In the genomic region with DNA sequence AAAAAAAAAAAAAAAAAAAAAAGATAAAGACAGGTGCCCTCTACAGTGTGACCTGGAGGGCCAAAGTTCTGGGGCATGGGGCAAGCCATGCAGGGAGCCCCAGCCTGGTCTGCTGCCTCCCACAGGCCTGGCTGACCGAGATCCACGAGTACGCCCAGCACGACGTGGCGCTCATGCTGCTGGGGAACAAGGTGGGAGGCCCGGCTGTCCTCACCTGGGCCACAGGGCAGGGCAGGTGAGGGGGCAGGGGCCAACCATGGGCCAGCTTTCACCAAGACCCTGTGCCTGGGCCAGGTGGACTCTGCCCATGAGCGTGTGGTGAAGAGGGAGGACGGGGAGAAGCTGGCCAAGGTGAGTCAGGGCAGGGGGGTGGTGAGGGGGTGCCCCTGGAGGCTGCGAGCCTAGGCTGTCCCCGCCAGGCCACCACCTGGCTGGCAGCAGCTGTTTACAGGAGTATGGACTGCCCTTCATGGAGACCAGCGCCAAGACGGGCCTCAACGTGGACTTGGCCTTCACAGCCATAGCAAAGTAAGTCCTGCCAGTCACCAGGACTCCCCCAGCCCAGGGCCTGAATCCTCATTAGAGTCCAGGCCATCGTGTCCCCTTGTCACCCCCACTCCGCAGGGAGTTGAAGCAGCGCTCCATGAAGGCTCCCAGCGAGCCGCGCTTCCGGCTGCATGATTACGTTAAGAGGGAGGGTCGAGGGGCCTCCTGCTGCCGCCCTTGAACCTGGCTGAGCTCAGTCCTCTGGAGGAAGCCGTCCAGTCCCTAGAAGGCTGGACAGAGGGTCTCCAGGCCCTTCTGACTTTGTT, we compare ENCODE assay signal across 1 cellular context.
A peak's percentile ranks its signal among the peaks of the same experiment; 100 is the strongest.
TF ChIP-seq lines count a peak whose summit lies in the region.

No MANE protein-coding gene starts in this region.

TF ChIP-seq in HepG2, 621 proteins besides CTCF, POLR2A, EP300 and RAD21 (continues in another document):
- TF ChIP-seq ZNF441 (CRISPR knock-in tag; IDR thresholded peaks at IDR 0.05; ENCODE audit: borderline replicate concordance) (no peak), ZNF772 (CRISPR knock-in tag; IDR thresholded peaks at IDR 0.05) (peak; percentile 37; the same call in 1 of the 2 replicates), MED1 (CRISPR knock-in tag; IDR thresholded peaks at IDR 0.05) (0 out of 2 replicates have a peak, but pooled peaks have one; percentile 12), PAF1 (CRISPR knock-in tag; IDR thresholded peaks at IDR 0.05) (0 out of 2 replicates have a peak, but pooled peaks have one; percentile 65), ZFP1 (CRISPR knock-in tag; IDR thresholded peaks at IDR 0.05) (no peak), SRY (CRISPR knock-in tag; IDR thresholded peaks at IDR 0.05) (no peak), KLF13 (CRISPR knock-in tag; IDR thresholded peaks at IDR 0.05) (0 out of 2 replicates have a peak, but pooled peaks have one; percentile 28), ZSCAN25 (CRISPR knock-in tag; IDR thresholded peaks at IDR 0.05) (0 out of 2 replicates have a peak, but pooled peaks have one; percentile 64), ZNF556 (CRISPR knock-in tag; IDR thresholded peaks at IDR 0.05; ENCODE audit: borderline replicate concordance) (peak; percentile 41; the same call in 1 of the 2 replicates), PCBP1 (IDR thresholded peaks at IDR 0.05; ENCODE audit: borderline replicate concordance, low read depth, low read length) (peak; percentile 69), ZNF253 (CRISPR knock-in tag; IDR thresholded peaks at IDR 0.05; ENCODE audit: borderline replicate concordance) (no peak; the same call in 1 of the 2 replicates), ZNF607 (CRISPR knock-in tag; IDR thresholded peaks at IDR 0.05; ENCODE audit: borderline replicate concordance) (0 out of 2 replicates have a peak, but pooled peaks have one; percentile 3), ZNF383 (CRISPR knock-in tag; IDR thresholded peaks at IDR 0.05; ENCODE audit: borderline replicate concordance) (0 out of 2 replicates have a peak, but pooled peaks have one; percentile 65), ZNF747 (CRISPR knock-in tag; IDR thresholded peaks at IDR 0.05; ENCODE audit: borderline replicate concordance) (0 out of 2 replicates have a peak, but pooled peaks have one; percentile 54), ZMAT3 (CRISPR knock-in tag; conservative IDR thresholded peaks at IDR 0.05) (0 out of 2 replicates have a peak, but pooled peaks have one; percentile 27), NR2C2 (CRISPR knock-in tag; IDR thresholded peaks at IDR 0.05; ENCODE audit: borderline replicate concordance) (peak; percentile 52), ZNF564 (CRISPR knock-in tag; IDR thresholded peaks at IDR 0.05) (peak; percentile 64; the same call in 1 of the 2 replicates), ZNF788 (CRISPR knock-in tag; IDR thresholded peaks at IDR 0.05; ENCODE audit: borderline replicate concordance) (peak; percentile 79; the same call in 1 of the 2 replicates), ZNF430 (CRISPR knock-in tag; IDR thresholded peaks at IDR 0.05) (no peak), ZNF883 (CRISPR knock-in tag; IDR thresholded peaks at IDR 0.05; ENCODE audit: not compliant biosample characterization) (peak; percentile 0), ARNT2 (CRISPR knock-in tag; IDR thresholded peaks at IDR 0.05; ENCODE audit: low read depth) (no peak; the same call in 1 of the 2 replicates), RXRA (CRISPR knock-in tag; IDR thresholded peaks at IDR 0.05) (peak; percentile 38; the same call in 1 of the 2 replicates), ZNF709 (CRISPR knock-in tag; IDR thresholded peaks at IDR 0.05) (0 out of 2 replicates have a peak, but pooled peaks have one; percentile 46), MIER3 (CRISPR knock-in tag; IDR thresholded peaks at IDR 0.05; ENCODE audit: borderline replicate concordance) (no peak)
- TF ChIP-seq, protein P1, sequence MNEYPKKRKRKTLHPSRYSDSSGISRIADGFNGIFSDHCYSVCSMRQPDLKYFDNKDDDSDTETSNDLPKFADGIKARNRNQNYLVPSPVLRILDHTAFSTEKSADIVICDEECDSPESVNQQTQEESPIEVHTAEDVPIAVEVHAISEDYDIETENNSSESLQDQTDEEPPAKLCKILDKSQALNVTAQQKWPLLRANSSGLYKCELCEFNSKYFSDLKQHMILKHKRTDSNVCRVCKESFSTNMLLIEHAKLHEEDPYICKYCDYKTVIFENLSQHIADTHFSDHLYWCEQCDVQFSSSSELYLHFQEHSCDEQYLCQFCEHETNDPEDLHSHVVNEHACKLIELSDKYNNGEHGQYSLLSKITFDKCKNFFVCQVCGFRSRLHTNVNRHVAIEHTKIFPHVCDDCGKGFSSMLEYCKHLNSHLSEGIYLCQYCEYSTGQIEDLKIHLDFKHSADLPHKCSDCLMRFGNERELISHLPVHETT (CRISPR knock-in tag; conservative IDR thresholded peaks at IDR 0.05): no peak
- TF ChIP-seq, protein P2, sequence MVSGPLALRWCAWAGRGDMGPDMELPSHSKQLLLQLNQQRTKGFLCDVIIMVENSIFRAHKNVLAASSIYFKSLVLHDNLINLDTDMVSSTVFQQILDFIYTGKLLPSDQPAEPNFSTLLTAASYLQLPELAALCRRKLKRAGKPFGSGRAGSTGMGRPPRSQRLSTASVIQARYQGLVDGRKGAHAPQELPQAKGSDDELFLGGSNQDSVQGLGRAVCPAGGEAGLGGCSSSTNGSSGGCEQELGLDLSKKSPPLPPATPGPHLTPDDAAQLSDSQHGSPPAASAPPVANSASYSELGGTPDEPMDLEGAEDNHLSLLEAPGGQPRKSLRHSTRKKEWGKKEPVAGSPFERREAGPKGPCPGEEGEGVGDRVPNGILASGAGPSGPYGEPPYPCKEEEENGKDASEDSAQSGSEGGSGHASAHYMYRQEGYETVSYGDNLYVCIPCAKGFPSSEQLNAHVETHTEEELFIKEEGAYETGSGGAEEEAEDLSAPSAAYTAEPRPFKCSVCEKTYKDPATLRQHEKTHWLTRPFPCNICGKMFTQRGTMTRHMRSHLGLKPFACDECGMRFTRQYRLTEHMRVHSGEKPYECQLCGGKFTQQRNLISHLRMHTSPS (CRISPR knock-in tag; IDR thresholded peaks at IDR 0.05; ENCODE audit: low read depth): peak; percentile 59
- TF ChIP-seq, protein P3, sequence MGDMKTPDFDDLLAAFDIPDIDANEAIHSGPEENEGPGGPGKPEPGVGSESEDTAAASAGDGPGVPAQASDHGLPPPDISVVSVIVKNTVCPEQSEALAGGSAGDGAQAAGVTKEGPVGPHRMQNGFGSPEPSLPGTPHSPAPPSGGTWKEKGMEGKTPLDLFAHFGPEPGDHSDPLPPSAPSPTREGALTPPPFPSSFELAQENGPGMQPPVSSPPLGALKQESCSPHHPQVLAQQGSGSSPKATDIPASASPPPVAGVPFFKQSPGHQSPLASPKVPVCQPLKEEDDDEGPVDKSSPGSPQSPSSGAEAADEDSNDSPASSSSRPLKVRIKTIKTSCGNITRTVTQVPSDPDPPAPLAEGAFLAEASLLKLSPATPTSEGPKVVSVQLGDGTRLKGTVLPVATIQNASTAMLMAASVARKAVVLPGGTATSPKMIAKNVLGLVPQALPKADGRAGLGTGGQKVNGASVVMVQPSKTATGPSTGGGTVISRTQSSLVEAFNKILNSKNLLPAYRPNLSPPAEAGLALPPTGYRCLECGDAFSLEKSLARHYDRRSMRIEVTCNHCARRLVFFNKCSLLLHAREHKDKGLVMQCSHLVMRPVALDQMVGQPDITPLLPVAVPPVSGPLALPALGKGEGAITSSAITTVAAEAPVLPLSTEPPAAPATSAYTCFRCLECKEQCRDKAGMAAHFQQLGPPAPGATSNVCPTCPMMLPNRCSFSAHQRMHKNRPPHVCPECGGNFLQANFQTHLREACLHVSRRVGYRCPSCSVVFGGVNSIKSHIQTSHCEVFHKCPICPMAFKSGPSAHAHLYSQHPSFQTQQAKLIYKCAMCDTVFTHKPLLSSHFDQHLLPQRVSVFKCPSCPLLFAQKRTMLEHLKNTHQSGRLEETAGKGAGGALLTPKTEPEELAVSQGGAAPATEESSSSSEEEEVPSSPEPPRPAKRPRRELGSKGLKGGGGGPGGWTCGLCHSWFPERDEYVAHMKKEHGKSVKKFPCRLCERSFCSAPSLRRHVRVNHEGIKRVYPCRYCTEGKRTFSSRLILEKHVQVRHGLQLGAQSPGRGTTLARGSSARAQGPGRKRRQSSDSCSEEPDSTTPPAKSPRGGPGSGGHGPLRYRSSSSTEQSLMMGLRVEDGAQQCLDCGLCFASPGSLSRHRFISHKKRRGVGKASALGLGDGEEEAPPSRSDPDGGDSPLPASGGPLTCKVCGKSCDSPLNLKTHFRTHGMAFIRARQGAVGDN (CRISPR knock-in tag; IDR thresholded peaks at IDR 0.05): peak; percentile 86
- TF ChIP-seq, protein P4, sequence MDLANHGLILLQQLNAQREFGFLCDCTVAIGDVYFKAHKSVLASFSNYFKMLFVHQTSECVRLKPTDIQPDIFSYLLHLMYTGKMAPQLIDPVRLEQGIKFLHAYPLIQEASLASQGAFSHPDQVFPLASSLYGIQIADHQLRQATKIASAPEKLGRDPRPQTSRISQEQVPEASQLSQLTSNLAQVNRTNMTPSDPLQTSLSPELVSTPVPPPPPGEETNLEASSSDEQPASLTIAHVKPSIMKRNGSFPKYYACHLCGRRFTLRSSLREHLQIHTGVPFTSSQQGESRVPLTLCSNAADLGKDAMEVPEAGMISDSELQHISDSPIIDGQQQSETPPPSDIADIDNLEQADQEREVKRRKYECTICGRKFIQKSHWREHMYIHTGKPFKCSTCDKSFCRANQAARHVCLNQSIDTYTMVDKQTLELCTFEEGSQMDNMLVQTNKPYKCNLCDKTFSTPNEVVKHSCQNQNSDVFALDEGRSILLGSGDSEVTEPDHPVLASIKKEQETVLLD (CRISPR knock-in tag; IDR thresholded peaks at IDR 0.05; ENCODE audit: low read depth): no peak
- TF ChIP-seq, protein P5, sequence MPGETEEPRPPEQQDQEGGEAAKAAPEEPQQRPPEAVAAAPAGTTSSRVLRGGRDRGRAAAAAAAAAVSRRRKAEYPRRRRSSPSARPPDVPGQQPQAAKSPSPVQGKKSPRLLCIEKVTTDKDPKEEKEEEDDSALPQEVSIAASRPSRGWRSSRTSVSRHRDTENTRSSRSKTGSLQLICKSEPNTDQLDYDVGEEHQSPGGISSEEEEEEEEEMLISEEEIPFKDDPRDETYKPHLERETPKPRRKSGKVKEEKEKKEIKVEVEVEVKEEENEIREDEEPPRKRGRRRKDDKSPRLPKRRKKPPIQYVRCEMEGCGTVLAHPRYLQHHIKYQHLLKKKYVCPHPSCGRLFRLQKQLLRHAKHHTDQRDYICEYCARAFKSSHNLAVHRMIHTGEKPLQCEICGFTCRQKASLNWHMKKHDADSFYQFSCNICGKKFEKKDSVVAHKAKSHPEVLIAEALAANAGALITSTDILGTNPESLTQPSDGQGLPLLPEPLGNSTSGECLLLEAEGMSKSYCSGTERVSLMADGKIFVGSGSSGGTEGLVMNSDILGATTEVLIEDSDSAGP (CRISPR knock-in tag; IDR thresholded peaks at IDR 0.05; ENCODE audit: borderline replicate concordance): 0 out of 2 replicates have a peak, but pooled peaks have one; percentile 86
- TF ChIP-seq, protein P6, sequence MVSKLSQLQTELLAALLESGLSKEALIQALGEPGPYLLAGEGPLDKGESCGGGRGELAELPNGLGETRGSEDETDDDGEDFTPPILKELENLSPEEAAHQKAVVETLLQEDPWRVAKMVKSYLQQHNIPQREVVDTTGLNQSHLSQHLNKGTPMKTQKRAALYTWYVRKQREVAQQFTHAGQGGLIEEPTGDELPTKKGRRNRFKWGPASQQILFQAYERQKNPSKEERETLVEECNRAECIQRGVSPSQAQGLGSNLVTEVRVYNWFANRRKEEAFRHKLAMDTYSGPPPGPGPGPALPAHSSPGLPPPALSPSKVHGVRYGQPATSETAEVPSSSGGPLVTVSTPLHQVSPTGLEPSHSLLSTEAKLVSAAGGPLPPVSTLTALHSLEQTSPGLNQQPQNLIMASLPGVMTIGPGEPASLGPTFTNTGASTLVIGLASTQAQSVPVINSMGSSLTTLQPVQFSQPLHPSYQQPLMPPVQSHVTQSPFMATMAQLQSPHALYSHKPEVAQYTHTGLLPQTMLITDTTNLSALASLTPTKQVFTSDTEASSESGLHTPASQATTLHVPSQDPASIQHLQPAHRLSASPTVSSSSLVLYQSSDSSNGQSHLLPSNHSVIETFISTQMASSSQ (IDR thresholded peaks at IDR 0.05; ENCODE audit: low read depth): no peak
- TF ChIP-seq, protein P6 (CRISPR knock-in tag; IDR thresholded peaks at IDR 0.05; ENCODE audit: borderline replicate concordance): peak; percentile 22; the same call in 1 of the 2 replicates
- TF ChIP-seq, protein P7, sequence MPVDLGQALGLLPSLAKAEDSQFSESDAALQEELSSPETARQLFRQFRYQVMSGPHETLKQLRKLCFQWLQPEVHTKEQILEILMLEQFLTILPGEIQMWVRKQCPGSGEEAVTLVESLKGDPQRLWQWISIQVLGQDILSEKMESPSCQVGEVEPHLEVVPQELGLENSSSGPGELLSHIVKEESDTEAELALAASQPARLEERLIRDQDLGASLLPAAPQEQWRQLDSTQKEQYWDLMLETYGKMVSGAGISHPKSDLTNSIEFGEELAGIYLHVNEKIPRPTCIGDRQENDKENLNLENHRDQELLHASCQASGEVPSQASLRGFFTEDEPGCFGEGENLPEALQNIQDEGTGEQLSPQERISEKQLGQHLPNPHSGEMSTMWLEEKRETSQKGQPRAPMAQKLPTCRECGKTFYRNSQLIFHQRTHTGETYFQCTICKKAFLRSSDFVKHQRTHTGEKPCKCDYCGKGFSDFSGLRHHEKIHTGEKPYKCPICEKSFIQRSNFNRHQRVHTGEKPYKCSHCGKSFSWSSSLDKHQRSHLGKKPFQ (CRISPR knock-in tag; IDR thresholded peaks at IDR 0.05; ENCODE audit: insufficient replicate concordance): no peak
